In genomic region chr12:18551703-18552102, GRCh38 we compare ENCODE assay signal across 16 cellular contexts.
"Had no signal": no experiment of that assay in that cellular context is flagged by ENCODE, and none has a peak within 500 bp of the region (broad histone marks: within the 10 kb centered on the region; RNA-seq: fewer than 3 reads in every experiment).

No MANE protein-coding gene starts in this region.

- H3K27ac ChIP-seq: stomach, thoracic aorta, transverse colon had no signal

- H3K9me3 ChIP-seq: heart left ventricle, stomach, thoracic aorta, transverse colon had no signal

- ATAC-seq: heart left ventricle; left lobe of liver; natural killer cell treated with Interleukin-12 subunit alpha and Interleukin-12 subunit beta and Interleukin-15 and Interleukin-18, amount 100 ng/mL, for 72 hours; right cardiac atrium had no signal

- H3K4me3 ChIP-seq: heart left ventricle, stomach, thoracic aorta, transverse colon had no signal

- H3K27me3 ChIP-seq: heart left ventricle, stomach, transverse colon had no signal

- H3K36me3 ChIP-seq: heart left ventricle, thoracic aorta, transverse colon had no signal

- H3K4me1 ChIP-seq: transverse colon had no signal

- FAIRE-seq: islet of Langerhans, small intestine had no signal

- DNase-seq: effector memory CD4-positive, alpha-beta T cell; foreskin melanocyte; heart left ventricle; hippocampal formation; midbrain; small intestine; stimulated activated CD4-positive, alpha-beta T cell treated with anti-CD3 and anti-CD28 coated beads, Interleukin-12 subunit alpha, Interleukin-12 subunit beta, amount 100 ng/mL, for 4 hours; stimulated activated naive CD4-positive, alpha-beta T cell; stomach; substantia nigra; transverse colon had no signal
